In genomic region chr3:34107669-34108068, GRCh38 we compare ENCODE assay signal across 10 cellular contexts.
DNase-seq lines count a peak whose midpoint lies in the region; ATAC-seq and FAIRE-seq lines count a peak whose summit lies in the region.
"Had no signal": no experiment of that assay in that cellular context is flagged by ENCODE, and none has a peak within 500 bp of the region (broad histone marks: within the 10 kb centered on the region; RNA-seq: fewer than 3 reads in every experiment).

No MANE protein-coding gene starts in this region.

- no peaks in the 10 kb centered on the region for H3K27me3 Mint-ChIP-seq in naive B cell

- no peaks in the 10 kb centered on the region for H3K9me3 Mint-ChIP-seq in naive B cell

- no peaks in the 10 kb centered on the region for H3K36me3 Mint-ChIP-seq in naive B cell

- FAIRE-seq in urothelium cell line (lab: Jason Lieb, UNC) = no peak

- ATAC-seq in GM18873 (IDR thresholded peaks at IDR 0.05; ENCODE audit: low FRiP score, unreplicated experiment) (peak; percentile 72), GM21619 (IDR thresholded peaks at IDR 0.05; ENCODE audit: unreplicated experiment) (peak; percentile 52), HG03159 (IDR thresholded peaks at IDR 0.05; ENCODE audit: unreplicated experiment) (peak; percentile 39), naive B cell (ENCODE audit: low read depth in 2 of 2) (peak; percentile 32 to 39)

- H3K27ac Mint-ChIP-seq in naive B cell = no peak overlapping the region

- no peak for DNase-seq in naive B cell
- no peak for DNase-seq in kidney tubule cell (ENCODE audit: low spot score)
- no peak for DNase-seq in urothelium cell line (ENCODE audit: low spot score)
- no peak for DNase-seq in activated CD4-positive, CD25-positive, alpha-beta regulatory T cell treated with anti-CD3 and anti-CD28 coated beads, Interleukin-2, amount 50 U/mL, for 72 hours
- DNase-seq: activated T-cell treated with anti-CD3 and anti-CD28 coated beads, Interleukin-2, amount 50 U/mL, for 48 hours; Calu3; NCI-H187 treated with DMSO at 0.1 percent for 48 hours had no signal

- H3K4me3 Mint-ChIP-seq in naive B cell = peak overlapping the region in 2 of 8 donors; percentile 31 to 42

- H3K4me1 Mint-ChIP-seq in naive B cell = peaks cover 13 to 26% (median 15%) of the 10 kb centered on the region in 3 donors
